Comparison of ENCODE assay signal across 22 cellular contexts in genomic region chr5:6135977-6136376, GRCh38.
DNase-seq lines count a peak whose midpoint lies in the region; ATAC-seq and TF ChIP-seq lines count a peak whose summit lies in the region.
"Had no signal": no experiment of that assay in that cellular context is flagged by ENCODE, and none has a peak within 500 bp of the region (broad histone marks: within the 10 kb centered on the region; RNA-seq: fewer than 3 reads in every experiment).

No MANE protein-coding gene starts in this region.

- H3K27ac ChIP-seq in BLaER1 treated with 17β-estradiol and CSF1 and Interleukin-3, amounts not matched to agents 10 nM and 100 nM: no peak overlapping the region
- no peak overlapping the region for H3K27ac ChIP-seq in OCI-LY7 (ENCODE audit: low read depth, low read length, poor library complexity, severe bottlenecking)
- H3K27ac ChIP-seq: coronary artery, GM23248, parathyroid adenoma, right lobe of liver, suprapubic skin, vagina, VCaP had no signal

- CTCF ChIA-PET in OCI-LY7 (lab: Charles Lee; ENCODE audit: unreplicated experiment): interaction anchor here (1.0 kb wide), 1 partner anchor 51 kb away, joined by 4 read pairs; no protein-coding TSS in a partner anchor

- no peaks in the 10 kb centered on the region for H3K9me2 ChIP-seq in OCI-LY7 (ENCODE audit: insufficient read depth, low read length)

- no peaks in the 10 kb centered on the region for H3K79me2 ChIP-seq in OCI-LY7 (ENCODE audit: insufficient read depth, low read depth, low read length)
- H3K79me2 ChIP-seq: parathyroid adenoma had no signal

- intact Hi-C loops in OCI-LY7 (cut with micrococcal nuclease; ENCODE audit: unreplicated experiment): loop anchor here (1.0 kb wide), 1 partner anchor 56 kb away; no protein-coding TSS in a partner anchor

- H3K4me1 ChIP-seq in BLaER1 treated with 17β-estradiol and CSF1 and Interleukin-3, amounts not matched to agents 10 nM and 100 nM: peaks cover 0 to 12% (median 10%) of the 10 kb centered on the region in 10 experiments; a peak in 17 of 20 replicates
- peaks cover 16% of the 10 kb centered on the region for H3K4me1 ChIP-seq in OCI-LY7 (ENCODE audit: insufficient read depth, low read length, poor library complexity, severe bottlenecking)
- H3K4me1 ChIP-seq: parathyroid adenoma, right lobe of liver, suprapubic skin, vagina had no signal

- no peaks in the 10 kb centered on the region; a peak in 1 of 22 replicates for H3K9me3 ChIP-seq in BLaER1 treated with 17β-estradiol and CSF1 and Interleukin-3, amounts not matched to agents 10 nM and 100 nM (replicated peaks in 1 of 11)
- no peaks in the 10 kb centered on the region for H3K9me3 ChIP-seq in OCI-LY7 (ENCODE audit: low read length)
- H3K9me3 ChIP-seq: right lobe of liver, suprapubic skin, vagina had no signal

- H3K4me3 ChIP-seq in BLaER1 treated with 17β-estradiol and CSF1 and Interleukin-3, amounts not matched to agents 10 nM and 100 nM: no peak overlapping the region
- H3K4me3 ChIP-seq in OCI-LY7 (ENCODE audit: low read depth, low read length, poor library complexity, severe bottlenecking): peak overlapping the region; percentile 30
- H3K4me3 ChIP-seq: coronary artery, GM23248, right lobe of liver, suprapubic skin, vagina had no signal

- peak overlapping the region in 8 of 11 experiments; percentile 2 to 53 (median 29); a peak in 10 of 22 replicates for H3K4me2 ChIP-seq in BLaER1 treated with 17β-estradiol and CSF1 and Interleukin-3, amounts not matched to agents 10 nM and 100 nM
- H3K4me2 ChIP-seq in OCI-LY7 (ENCODE audit: low read length): peak overlapping the region; percentile 56

- DNase-seq in OCI-LY7 (ENCODE audit: low spot score) (peak; percentile 84), NCI-H2196 (lab: John Stamatoyannopoulos, UW; ENCODE audit: unreplicated experiment) (no peak)
- no peak for DNase-seq in activated CD4-positive, alpha-beta T cell treated with anti-CD3 and anti-CD28 coated beads, Interleukin-2, amount 50 U/mL, for 4 hours
- DNase-seq: activated gamma-delta T cell, C1 segment of cervical spinal cord, GM23248, head of caudate nucleus, Kasumi-1, NCI-H1105, NCI-H2171 treated with DMSO at 0.1 percent for 48 hours, right lobe of liver, T-helper 1 cell had no signal

- H3K36me3 ChIP-seq in BLaER1 treated with 17β-estradiol and CSF1 and Interleukin-3, amounts not matched to agents 10 nM and 100 nM: no peaks in the 10 kb centered on the region
- H3K36me3 ChIP-seq in OCI-LY7 (ENCODE audit: insufficient read depth, low read length): no peaks in the 10 kb centered on the region
- H3K36me3 ChIP-seq: right lobe of liver, suprapubic skin, vagina had no signal

- POLR2A ChIA-PET in OCI-LY7 (lab: Charles Lee): interaction anchor here (0.6 to 1.0 kb wide), 3 partner anchors 20 to 243 kb away, joined by 3 to 4 read pairs (median 3); partner anchors contain the start of gene MED10

- ATAC-seq in GM19463 (IDR thresholded peaks at IDR 0.05; ENCODE audit: unreplicated experiment) (peak; percentile 77), HG03457 (IDR thresholded peaks at IDR 0.05; ENCODE audit: unreplicated experiment) (peak; percentile 70), HG03139 (IDR thresholded peaks at IDR 0.05; ENCODE audit: unreplicated experiment) (no peak), GM18861 (IDR thresholded peaks at IDR 0.05; ENCODE audit: unreplicated experiment) (no peak)
- ATAC-seq: right lobe of liver had no signal

- BruUV-seq in OCI-LY7 (replicated peaks; lab: Mats Ljungman, UMichigan): no TSS peak

- no peak for TF ChIP-seq CTCF in OCI-LY7 (conservative IDR thresholded peaks at IDR 0.05; ENCODE audit: low read length)

- no peaks in the 10 kb centered on the region for H3K27me3 ChIP-seq in BLaER1 treated with 17β-estradiol and CSF1 and Interleukin-3, amounts not matched to agents 10 nM and 100 nM
- H3K27me3 ChIP-seq: right lobe of liver, suprapubic skin, vagina had no signal

- no peak overlapping the region for H2AFZ ChIP-seq in OCI-LY7 (ENCODE audit: low read length)
- H2AFZ ChIP-seq: GM23248, parathyroid adenoma had no signal

- no peaks in the 10 kb centered on the region for H4K20me1 ChIP-seq in BLaER1 treated with 17β-estradiol and CSF1 and Interleukin-3, amounts not matched to agents 10 nM and 100 nM
- H4K20me1 ChIP-seq in OCI-LY7 (ENCODE audit: insufficient read depth, low read length): no peaks in the 10 kb centered on the region

- no peak overlapping the region for H3K9ac ChIP-seq in BLaER1 treated with 17β-estradiol and CSF1 and Interleukin-3, amounts not matched to agents 10 nM and 100 nM
- H3K9ac ChIP-seq: GM23248, parathyroid adenoma had no signal

Comparison
In these comparisons a context has a peak if more than half of its experiments do, and no peak if none do; other contexts are left out.
1. ATAC-seq: peak in GM19463 (single experiment) and HG03457 (single experiment); none in HG03139 (single experiment) and GM18861 (single experiment).